Comparison of ENCODE assay signal across 1 cellular context in the genomic region with DNA sequence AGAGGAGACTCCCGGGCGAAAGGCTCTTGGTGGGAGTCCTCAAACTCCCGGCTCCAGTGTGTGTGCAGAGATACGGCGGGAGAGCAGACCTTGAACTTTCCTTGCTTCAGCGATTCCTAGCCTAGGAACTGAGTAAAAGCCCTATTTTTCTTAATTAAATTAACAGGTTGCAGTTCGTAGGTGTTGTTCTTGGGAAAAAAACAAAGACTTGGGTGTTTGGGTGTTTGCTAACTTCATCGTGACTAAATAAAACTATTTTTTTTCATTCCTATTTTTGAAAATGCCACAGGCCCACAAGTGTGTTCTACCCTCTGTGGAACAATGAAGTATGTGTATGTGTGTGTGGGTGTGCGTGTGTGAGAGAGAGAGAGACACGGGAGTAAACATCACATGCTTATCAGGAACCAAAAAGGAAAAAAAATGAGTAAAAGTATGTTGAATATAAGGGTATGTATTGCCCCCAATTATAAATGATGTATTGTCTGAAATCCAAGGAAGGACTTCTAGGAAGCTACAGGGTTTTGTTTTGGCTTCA.
TF ChIP-seq lines count a peak whose summit lies in the region.

No MANE protein-coding gene starts in this region.

TF ChIP-seq in K562, 482 proteins besides CTCF, POLR2A, EP300 and RAD21 (continued from another document):
- TF ChIP-seq, protein P1, sequence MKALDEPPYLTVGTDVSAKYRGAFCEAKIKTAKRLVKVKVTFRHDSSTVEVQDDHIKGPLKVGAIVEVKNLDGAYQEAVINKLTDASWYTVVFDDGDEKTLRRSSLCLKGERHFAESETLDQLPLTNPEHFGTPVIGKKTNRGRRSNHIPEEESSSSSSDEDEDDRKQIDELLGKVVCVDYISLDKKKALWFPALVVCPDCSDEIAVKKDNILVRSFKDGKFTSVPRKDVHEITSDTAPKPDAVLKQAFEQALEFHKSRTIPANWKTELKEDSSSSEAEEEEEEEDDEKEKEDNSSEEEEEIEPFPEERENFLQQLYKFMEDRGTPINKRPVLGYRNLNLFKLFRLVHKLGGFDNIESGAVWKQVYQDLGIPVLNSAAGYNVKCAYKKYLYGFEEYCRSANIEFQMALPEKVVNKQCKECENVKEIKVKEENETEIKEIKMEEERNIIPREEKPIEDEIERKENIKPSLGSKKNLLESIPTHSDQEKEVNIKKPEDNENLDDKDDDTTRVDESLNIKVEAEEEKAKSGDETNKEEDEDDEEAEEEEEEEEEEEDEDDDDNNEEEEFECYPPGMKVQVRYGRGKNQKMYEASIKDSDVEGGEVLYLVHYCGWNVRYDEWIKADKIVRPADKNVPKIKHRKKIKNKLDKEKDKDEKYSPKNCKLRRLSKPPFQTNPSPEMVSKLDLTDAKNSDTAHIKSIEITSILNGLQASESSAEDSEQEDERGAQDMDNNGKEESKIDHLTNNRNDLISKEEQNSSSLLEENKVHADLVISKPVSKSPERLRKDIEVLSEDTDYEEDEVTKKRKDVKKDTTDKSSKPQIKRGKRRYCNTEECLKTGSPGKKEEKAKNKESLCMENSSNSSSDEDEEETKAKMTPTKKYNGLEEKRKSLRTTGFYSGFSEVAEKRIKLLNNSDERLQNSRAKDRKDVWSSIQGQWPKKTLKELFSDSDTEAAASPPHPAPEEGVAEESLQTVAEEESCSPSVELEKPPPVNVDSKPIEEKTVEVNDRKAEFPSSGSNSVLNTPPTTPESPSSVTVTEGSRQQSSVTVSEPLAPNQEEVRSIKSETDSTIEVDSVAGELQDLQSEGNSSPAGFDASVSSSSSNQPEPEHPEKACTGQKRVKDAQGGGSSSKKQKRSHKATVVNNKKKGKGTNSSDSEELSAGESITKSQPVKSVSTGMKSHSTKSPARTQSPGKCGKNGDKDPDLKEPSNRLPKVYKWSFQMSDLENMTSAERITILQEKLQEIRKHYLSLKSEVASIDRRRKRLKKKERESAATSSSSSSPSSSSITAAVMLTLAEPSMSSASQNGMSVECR (CRISPR knock-in tag; IDR thresholded peaks at IDR 0.05) = no peak
- TF ChIP-seq, protein P2, sequence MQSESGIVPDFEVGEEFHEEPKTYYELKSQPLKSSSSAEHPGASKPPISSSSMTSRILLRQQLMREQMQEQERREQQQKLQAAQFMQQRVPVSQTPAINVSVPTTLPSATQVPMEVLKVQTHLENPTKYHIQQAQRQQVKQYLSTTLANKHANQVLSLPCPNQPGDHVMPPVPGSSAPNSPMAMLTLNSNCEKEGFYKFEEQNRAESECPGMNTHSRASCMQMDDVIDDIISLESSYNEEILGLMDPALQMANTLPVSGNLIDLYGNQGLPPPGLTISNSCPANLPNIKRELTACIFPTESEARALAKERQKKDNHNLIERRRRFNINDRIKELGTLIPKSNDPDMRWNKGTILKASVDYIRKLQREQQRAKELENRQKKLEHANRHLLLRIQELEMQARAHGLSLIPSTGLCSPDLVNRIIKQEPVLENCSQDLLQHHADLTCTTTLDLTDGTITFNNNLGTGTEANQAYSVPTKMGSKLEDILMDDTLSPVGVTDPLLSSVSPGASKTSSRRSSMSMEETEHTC (IDR thresholded peaks at IDR 0.05) = no peak
- TF ChIP-seq ZC3H8 (IDR thresholded peaks at IDR 0.05) (no peak), ZC3H4 (CRISPR knock-in tag; IDR thresholded peaks at IDR 0.05; ENCODE audit: borderline replicate concordance) (no peak), CBFA2T2 (conservative IDR thresholded peaks at IDR 0.05) (no peak), XRCC3 (IDR thresholded peaks at IDR 0.05) (no peak), TRIM24 (IDR thresholded peaks at IDR 0.05) (no peak), RAD51 (IDR thresholded peaks at IDR 0.05; ENCODE audit: borderline replicate concordance, low read depth) (no peak), BHLHE40 (IDR thresholded peaks at IDR 0.05; ENCODE audit: low read length) (peak; percentile 27; the same call in 1 of the 2 replicates), CREBBP (IDR thresholded peaks at IDR 0.05; ENCODE audit: low read depth, low read length) (no peak), HDGF (IDR thresholded peaks at IDR 0.05) (no peak), RBM25 (IDR thresholded peaks at IDR 0.05; ENCODE audit: low read depth, low read length, severe bottlenecking) (no peak), EWSR1 (IDR thresholded peaks at IDR 0.05; ENCODE audit: borderline replicate concordance, low read depth, partially characterized antibody) (no peak)
- TF ChIP-seq, protein P3, sequence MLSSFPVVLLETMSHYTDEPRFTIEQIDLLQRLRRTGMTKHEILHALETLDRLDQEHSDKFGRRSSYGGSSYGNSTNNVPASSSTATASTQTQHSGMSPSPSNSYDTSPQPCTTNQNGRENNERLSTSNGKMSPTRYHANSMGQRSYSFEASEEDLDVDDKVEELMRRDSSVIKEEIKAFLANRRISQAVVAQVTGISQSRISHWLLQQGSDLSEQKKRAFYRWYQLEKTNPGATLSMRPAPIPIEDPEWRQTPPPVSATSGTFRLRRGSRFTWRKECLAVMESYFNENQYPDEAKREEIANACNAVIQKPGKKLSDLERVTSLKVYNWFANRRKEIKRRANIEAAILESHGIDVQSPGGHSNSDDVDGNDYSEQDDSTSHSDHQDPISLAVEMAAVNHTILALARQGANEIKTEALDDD (IDR thresholded peaks at IDR 0.05) = no peak
- TF ChIP-seq, protein P4, sequence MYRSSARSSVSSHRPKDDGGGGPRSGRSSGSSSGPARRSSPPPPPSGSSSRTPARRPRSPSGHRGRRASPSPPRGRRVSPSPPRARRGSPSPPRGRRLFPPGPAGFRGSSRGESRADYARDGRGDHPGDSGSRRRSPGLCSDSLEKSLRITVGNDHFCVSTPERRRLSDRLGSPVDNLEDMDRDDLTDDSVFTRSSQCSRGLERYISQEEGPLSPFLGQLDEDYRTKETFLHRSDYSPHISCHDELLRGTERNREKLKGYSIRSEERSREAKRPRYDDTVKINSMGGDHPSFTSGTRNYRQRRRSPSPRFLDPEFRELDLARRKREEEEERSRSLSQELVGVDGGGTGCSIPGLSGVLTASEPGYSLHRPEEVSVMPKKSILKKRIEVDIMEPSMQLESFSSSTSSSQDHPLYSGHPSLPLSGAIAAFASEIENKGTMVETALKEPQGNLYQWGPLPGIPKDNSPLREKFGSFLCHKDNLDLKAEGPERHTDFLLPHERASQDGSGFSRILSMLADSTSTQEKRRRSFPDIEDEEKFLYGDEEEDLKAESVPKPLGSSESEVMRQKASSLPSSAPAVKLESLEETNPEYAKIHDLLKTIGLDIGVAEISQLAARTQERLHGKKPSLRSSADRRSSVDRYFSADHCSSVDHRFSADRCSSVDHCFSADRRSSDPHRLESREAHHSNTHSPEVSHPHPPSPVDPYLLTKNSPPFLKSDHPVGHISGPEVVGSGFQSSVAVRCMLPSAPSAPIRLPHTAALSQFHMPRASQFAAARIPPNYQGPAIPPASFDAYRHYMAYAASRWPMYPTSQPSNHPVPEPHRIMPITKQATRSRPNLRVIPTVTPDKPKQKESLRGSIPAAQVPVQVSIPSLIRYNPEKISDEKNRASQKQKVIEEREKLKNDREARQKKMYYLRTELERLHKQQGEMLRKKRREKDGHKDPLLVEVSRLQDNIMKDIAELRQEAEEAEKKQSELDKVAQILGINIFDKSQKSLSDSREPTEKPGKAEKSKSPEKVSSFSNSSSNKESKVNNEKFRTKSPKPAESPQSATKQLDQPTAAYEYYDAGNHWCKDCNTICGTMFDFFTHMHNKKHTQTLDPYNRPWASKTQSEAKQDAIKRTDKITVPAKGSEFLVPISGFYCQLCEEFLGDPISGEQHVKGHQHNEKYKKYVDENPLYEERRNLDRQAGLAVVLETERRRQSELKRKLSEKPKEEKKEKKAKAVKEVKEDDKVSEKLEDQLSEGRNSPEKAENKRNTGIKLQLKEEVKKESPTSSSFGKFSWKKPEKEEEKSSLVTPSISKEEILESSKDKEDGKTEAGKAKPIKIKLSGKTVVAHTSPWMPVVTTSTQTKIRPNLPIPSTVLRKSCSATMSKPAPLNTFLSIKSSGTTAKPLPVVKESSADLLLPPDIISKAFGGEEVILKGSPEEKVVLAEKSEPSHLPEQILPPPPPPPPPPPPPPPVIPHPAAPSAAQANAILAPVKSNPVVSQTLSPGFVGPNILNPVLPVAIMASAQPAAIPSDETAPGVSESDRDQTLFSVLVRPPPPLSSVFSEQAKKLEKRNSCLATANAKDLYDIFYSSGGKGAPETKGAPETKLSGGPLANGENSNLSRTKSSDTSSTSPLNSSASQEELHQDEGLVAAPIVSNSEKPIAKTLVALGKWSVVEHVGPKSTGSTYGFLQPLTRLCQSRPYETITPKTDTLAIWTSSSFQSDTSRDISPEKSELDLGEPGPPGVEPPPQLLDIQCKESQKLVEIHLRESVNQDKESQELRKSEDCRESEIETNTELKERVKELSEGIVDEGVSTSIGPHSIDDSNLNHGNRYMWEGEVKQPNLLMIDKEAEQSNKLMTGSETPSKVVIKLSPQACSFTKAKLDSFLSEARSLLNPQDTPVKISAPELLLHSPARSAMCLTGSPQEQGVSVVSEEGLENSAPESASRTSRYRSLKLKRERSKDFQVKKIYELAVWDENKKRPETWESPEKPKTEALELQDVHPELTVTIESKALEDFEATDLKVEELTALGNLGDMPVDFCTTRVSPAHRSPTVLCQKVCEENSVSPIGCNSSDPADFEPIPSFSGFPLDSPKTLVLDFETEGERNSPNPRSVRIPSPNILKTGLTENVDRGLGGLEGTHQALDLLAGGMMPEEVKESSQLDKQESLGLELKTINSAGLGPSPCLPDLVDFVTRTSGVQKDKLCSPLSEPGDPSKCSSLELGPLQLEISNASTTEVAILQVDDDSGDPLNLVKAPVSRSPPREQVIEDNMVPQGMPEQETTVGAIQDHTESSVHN (IDR thresholded peaks at IDR 0.05; ENCODE audit: borderline replicate concordance in 1 of 2, low read depth in 1 of 2) = 0 out of 4 replicates have a peak, but pooled peaks of 1 of the 2 experiments have one; percentile 47
- TF ChIP-seq, protein P5, sequence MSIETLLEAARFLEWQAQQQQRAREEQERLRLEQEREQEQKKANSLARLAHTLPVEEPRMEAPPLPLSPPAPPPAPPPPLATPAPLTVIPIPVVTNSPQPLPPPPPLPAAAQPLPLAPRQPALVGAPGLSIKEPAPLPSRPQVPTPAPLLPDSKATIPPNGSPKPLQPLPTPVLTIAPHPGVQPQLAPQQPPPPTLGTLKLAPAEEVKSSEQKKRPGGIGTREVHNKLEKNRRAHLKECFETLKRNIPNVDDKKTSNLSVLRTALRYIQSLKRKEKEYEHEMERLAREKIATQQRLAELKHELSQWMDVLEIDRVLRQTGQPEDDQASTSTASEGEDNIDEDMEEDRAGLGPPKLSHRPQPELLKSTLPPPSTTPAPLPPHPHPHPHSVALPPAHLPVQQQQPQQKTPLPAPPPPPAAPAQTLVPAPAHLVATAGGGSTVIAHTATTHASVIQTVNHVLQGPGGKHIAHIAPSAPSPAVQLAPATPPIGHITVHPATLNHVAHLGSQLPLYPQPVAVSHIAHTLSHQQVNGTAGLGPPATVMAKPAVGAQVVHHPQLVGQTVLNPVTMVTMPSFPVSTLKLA (conservative IDR thresholded peaks at IDR 0.05) = 0 out of 4 replicates have a peak, but pooled peaks have one; percentile 24 to 27
- TF ChIP-seq, protein P6, sequence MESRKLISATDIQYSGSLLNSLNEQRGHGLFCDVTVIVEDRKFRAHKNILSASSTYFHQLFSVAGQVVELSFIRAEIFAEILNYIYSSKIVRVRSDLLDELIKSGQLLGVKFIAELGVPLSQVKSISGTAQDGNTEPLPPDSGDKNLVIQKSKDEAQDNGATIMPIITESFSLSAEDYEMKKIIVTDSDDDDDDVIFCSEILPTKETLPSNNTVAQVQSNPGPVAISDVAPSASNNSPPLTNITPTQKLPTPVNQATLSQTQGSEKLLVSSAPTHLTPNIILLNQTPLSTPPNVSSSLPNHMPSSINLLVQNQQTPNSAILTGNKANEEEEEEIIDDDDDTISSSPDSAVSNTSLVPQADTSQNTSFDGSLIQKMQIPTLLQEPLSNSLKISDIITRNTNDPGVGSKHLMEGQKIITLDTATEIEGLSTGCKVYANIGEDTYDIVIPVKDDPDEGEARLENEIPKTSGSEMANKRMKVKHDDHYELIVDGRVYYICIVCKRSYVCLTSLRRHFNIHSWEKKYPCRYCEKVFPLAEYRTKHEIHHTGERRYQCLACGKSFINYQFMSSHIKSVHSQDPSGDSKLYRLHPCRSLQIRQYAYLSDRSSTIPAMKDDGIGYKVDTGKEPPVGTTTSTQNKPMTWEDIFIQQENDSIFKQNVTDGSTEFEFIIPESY (CRISPR knock-in tag; IDR thresholded peaks at IDR 0.05) = no peak
